ENCODE assay signal across 8 cellular contexts in the genomic region with DNA sequence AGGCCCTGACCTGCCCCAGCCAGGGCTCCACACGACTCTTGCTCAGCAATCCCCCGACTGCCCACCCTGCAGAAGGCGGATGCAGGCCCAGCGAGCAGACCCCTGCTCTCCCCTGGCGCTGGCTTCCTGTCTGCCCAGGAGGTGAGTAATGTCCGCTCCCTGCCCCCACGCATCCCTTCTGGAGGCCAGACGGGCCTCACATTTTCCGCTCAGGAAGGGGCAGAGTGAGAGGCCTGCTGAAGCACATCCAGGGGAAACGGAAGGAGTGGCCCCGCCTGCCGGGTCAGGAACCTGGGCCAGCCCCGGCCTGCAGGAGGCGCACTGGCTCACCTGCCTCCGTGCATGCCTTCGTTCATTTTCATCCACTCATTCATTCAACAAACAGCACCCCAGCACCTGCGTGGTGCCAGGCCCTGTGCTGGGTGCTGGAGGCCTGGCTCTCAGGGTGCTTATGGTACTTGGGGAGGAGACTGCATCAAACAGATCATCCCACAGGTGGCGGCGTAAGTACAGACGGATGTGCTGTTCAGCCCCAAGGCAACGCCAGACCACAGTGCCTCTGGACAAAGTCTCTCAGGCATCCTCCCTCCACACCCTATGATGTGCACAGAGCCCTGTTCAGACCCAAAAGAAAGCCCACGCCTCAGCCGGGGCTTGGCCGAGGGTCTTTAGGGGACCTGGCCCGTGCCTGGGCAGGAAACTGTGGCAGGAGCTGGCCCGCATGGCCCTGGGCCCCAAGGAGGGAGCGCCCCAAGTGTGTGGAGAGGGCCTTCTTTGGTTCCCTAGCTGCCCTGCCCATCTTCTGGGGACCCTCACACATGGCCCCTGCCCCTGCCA.
DNase-seq lines count a peak whose midpoint lies in the region; ATAC-seq and TF ChIP-seq lines count a peak whose summit lies in the region.

No MANE protein-coding gene starts in this region.

- H3K4me1 Mint-ChIP-seq in Caco-2 (ENCODE audit: low read depth, unreplicated experiment) (peaks cover 31% of the 10 kb centered on the region), WTC11 (peaks cover 19% of the 10 kb centered on the region)

- no TSS peak for BruUV-seq in Caco-2 (replicated peaks; lab: Mats Ljungman, UMichigan)

- H3K27me3 Mint-ChIP-seq in Caco-2 (ENCODE audit: insufficient read depth, unreplicated experiment) (no peaks in the 10 kb centered on the region), WTC11 (ENCODE audit: low read depth) (no peaks in the 10 kb centered on the region)

- 61% methylated on average over 7 of the region's 27 CpGs; no CpG with 5 or more reads in 1 of the 2 donors for WGBS in gastroesophageal sphincter (ENCODE audit: low coverage in 1 of 2), 2 donors

- no peak for TF ChIP-seq EP300 in gastroesophageal sphincter (IDR thresholded peaks at IDR 0.05)

- H3K4me3 Mint-ChIP-seq in Caco-2 (ENCODE audit: unreplicated experiment), result no peak overlapping the region
- no peak overlapping the region for H3K4me3 Mint-ChIP-seq in WTC11

- H3K36me3 Mint-ChIP-seq in Caco-2 (ENCODE audit: insufficient read depth, unreplicated experiment) (peaks cover 91% of the 10 kb centered on the region), WTC11 (0 out of 2 replicates have a peak, but pooled peaks cover 3% of the 10 kb centered on the region)

- no peaks in the 10 kb centered on the region for H3K27me3 ChIP-seq in Caco-2 (replicated peaks; ENCODE audit: control insufficient read depth, insufficient read depth, low read length)
- H3K27me3 ChIP-seq in gastroesophageal sphincter, result no peaks in the 10 kb centered on the region

- TF ChIP-seq POLR2A in gastroesophageal sphincter (IDR thresholded peaks at IDR 0.05), result no peak

- H3K9me3 Mint-ChIP-seq in Caco-2 (ENCODE audit: unreplicated experiment) (no peaks in the 10 kb centered on the region), WTC11 (no peaks in the 10 kb centered on the region)

- no peaks in the 10 kb centered on the region for H3K9me3 ChIP-seq in Caco-2
- H3K9me3 ChIP-seq in gastroesophageal sphincter, result no peaks in the 10 kb centered on the region

- TF ChIP-seq CTCF in Caco-2 (IDR thresholded peaks at IDR 0.05; ENCODE audit: insufficient read depth in 1 of 2, low read depth in 1 of 2, low read length in 1 of 2, severe bottlenecking in 1 of 2, unreplicated experiment in 1 of 2) (peak; percentile 70 to 77), WTC11 (IDR thresholded peaks at IDR 0.05) (peak; percentile 51), gastroesophageal sphincter (IDR thresholded peaks at IDR 0.05) (peak in 3 of 4 experiments; percentile 14 to 57 (median 38)), coronary artery (IDR thresholded peaks at IDR 0.05) (no peak)

- H3K27ac ChIP-seq in gastroesophageal sphincter (peak overlapping the region in 3 of 4 donors; percentile 47 to 69 (median 68)), coronary artery (peak overlapping the region in 1 of 2 donors; percentile 43)

- H3K27ac Mint-ChIP-seq in Caco-2 (ENCODE audit: unreplicated experiment) (peak overlapping the region; percentile 41), WTC11 (peak overlapping the region; percentile 92)

- CTCF ChIA-PET in Caco-2 (lab: Charles Lee), result interaction anchor here (1.2 to 1.6 kb wide), 2 partner anchors 15 to 27 kb away, joined by 3 to 6 read pairs; no protein-coding TSS in a partner anchor
- CTCF ChIA-PET in WTC11 (lab: Charles Lee), result interaction anchor here (1.0 to 1.7 kb wide), 6 partner anchors 10 to 183 kb away, joined by 3 to 11 read pairs (median 6); no protein-coding TSS in a partner anchor

- H3K4me3 ChIP-seq in Caco-2 (ENCODE audit: low read depth, low read length) (no peak overlapping the region), gastroesophageal sphincter (no peak overlapping the region), coronary artery (no peak overlapping the region)

- intact Hi-C loops in Caco-2 (cut with micrococcal nuclease; ENCODE audit: unreplicated experiment), result loop anchor here (1.0 to 5.0 kb wide), 5 partner anchors 15 to 262 kb away; no protein-coding TSS in a partner anchor

- POLR2A ChIA-PET in Caco-2 (lab: Charles Lee), result no interaction called here
- POLR2A ChIA-PET in WTC11 (lab: Charles Lee), result no interaction called here

- DNase-seq in Caco-2 (peak; percentile 85 to 88), HUDEP-2 (lab: John Stamatoyannopoulos, UW; ENCODE audit: unreplicated experiment in 76 of 76) (peak in 41 of 76 experiments; percentile 8 to 65 (median 22)), WTC11 (ENCODE audit: low spot score) (peak; percentile 67), pulmonary artery endothelial cell (ENCODE audit: low read depth, low spot score) (peak; percentile 95), NCI-H1048 (lab: John Stamatoyannopoulos, UW) (no peak), coronary artery (ENCODE audit: low spot score) (no peak)

- peak; percentile 69 for ATAC-seq in WTC11
- ATAC-seq in gastroesophageal sphincter, result peak; percentile 52
- ATAC-seq in GM18519 (IDR thresholded peaks at IDR 0.05; ENCODE audit: low FRiP score, unreplicated experiment), result no peak

- H3K4me1 ChIP-seq in Caco-2 (peaks cover 44% of the 10 kb centered on the region), gastroesophageal sphincter (peaks cover 0 to 99% (median 53%) of the 10 kb centered on the region in 3 donors)

- H3K36me3 ChIP-seq in Caco-2 (ENCODE audit: control insufficient read depth, insufficient read depth, low read length) (peaks cover 31% of the 10 kb centered on the region), gastroesophageal sphincter (peaks cover 0 to 20% of the 10 kb centered on the region in 2 donors)

TF ChIP-seq in WTC11, 78 proteins besides CTCF, POLR2A, EP300 and RAD21 (continues in another document):
- no peak for TF ChIP-seq NR2C2 (CRISPR knock-in tag; IDR thresholded peaks at IDR 0.05)
- 0 out of 2 replicates have a peak, but pooled peaks have one; percentile 36 for TF ChIP-seq FOXP4 (CRISPR knock-in tag; IDR thresholded peaks at IDR 0.05)
- no peak for TF ChIP-seq ZNF317 (CRISPR knock-in tag; IDR thresholded peaks at IDR 0.05; ENCODE audit: borderline replicate concordance, low read depth)
- TF ChIP-seq, protein P1, sequence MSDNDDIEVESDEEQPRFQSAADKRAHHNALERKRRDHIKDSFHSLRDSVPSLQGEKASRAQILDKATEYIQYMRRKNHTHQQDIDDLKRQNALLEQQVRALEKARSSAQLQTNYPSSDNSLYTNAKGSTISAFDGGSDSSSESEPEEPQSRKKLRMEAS (CRISPR knock-in tag; IDR thresholded peaks at IDR 0.05), result 0 out of 2 replicates have a peak, but pooled peaks have one; percentile 27
- TF ChIP-seq IRF1 (CRISPR knock-in tag; IDR thresholded peaks at IDR 0.05), result 0 out of 2 replicates have a peak, but pooled peaks have one; percentile 23
- no peak for TF ChIP-seq ATF1 (CRISPR knock-in tag; IDR thresholded peaks at IDR 0.05)
- peak; percentile 61; the same call in 1 of the 2 replicates for TF ChIP-seq FOXP1 (CRISPR knock-in tag; IDR thresholded peaks at IDR 0.05; ENCODE audit: borderline replicate concordance)
- no peak for TF ChIP-seq MLX (CRISPR knock-in tag; IDR thresholded peaks at IDR 0.05)
- peak; percentile 44; the same call in 1 of the 2 replicates for TF ChIP-seq KAT7 (CRISPR knock-in tag; IDR thresholded peaks at IDR 0.05; ENCODE audit: borderline replicate concordance)
- TF ChIP-seq, protein P2, sequence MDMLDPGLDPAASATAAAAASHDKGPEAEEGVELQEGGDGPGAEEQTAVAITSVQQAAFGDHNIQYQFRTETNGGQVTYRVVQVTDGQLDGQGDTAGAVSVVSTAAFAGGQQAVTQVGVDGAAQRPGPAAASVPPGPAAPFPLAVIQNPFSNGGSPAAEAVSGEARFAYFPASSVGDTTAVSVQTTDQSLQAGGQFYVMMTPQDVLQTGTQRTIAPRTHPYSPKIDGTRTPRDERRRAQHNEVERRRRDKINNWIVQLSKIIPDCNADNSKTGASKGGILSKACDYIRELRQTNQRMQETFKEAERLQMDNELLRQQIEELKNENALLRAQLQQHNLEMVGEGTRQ (CRISPR knock-in tag; IDR thresholded peaks at IDR 0.05), result no peak
- peak; percentile 17; the same call in 1 of the 2 replicates for TF ChIP-seq ZNF423 (CRISPR knock-in tag; IDR thresholded peaks at IDR 0.05)

Comparison
In these comparisons a context has a peak if more than half of its experiments do, and no peak if none do; other contexts are left out.
1. DNase-seq: peak in Caco-2 (2 of 2), HUDEP-2 (41 of 76), WTC11 (single experiment) and pulmonary artery endothelial cell (single experiment); none in NCI-H1048 (single experiment) and coronary artery (single experiment).